ENCODE assay signal across 14 cellular contexts in the genomic region with DNA sequence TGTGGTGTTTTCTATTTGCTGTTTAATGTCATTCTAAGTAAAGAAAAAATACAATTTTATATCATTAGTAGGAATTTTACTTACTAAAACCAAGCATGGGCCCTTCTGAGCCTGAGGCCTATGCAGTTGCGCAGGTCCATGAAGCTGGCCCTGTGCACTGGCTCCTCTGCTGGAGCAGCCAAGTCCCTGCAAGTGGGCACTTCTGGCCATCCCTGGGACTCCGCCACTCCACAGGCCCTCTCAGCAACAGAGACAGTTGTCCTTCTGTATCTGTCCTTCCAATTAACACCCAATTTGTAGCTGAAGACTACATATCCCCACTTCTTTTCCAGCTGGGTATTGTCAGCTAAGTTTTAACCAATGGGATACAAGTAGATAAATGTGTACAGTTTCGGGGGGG. TPM values are rescaled to one million over a fixed set of nuclear protein-coding genes. Genes with fewer than 3 reads are reported as not detected.
DNase-seq lines count a peak whose midpoint lies in the region; ATAC-seq, FAIRE-seq and TF ChIP-seq lines count a peak whose summit lies in the region.
"Had no signal": no experiment of that assay in that cellular context is flagged by ENCODE, and none has a peak within 500 bp of the region (broad histone marks: within the 10 kb centered on the region; RNA-seq: fewer than 3 reads in every experiment).

No MANE protein-coding gene starts in this region.

- H3K4me2 ChIP-seq in K562 (ENCODE audit: insufficient read depth, low read length): no peak overlapping the region

- H3K27ac ChIP-seq in K562 (ENCODE audit: extremely low read depth, low read depth, low read length) (no peak overlapping the region), tibial nerve (no peak overlapping the region)
- H3K27ac ChIP-seq: SJCRH30 had no signal

- no peak for TF ChIP-seq RAD21 in K562 (CRISPR knock-in tag; conservative IDR thresholded peaks at IDR 0.05 in 1 of 2, IDR thresholded peaks at IDR 0.05 in 1 of 2)

- TF ChIP-seq POLR2A in K562 (conservative IDR thresholded peaks at IDR 0.05) (no peak), tibial nerve (IDR thresholded peaks at IDR 0.05) (no peak)

- no peaks in the 10 kb centered on the region for H3K36me3 ChIP-seq in K562 (ENCODE audit: control insufficient read depth, insufficient read depth, low read length)
- H3K36me3 ChIP-seq in tibial nerve: no peaks in the 10 kb centered on the region
- H3K36me3 ChIP-seq: SJCRH30 had no signal

- BruUV-seq in Calu3 (replicated peaks; lab: Mats Ljungman, UMichigan): no TSS peak
- no TSS peak for BruUV-seq in K562 (replicated peaks; lab: Mats Ljungman, UMichigan)

- no peaks in the 10 kb centered on the region for H3K36me3 Mint-ChIP-seq in Calu3 (ENCODE audit: insufficient read depth, unreplicated experiment)

- TF ChIP-seq CTCF in Calu3 (IDR thresholded peaks at IDR 0.05; ENCODE audit: unreplicated experiment) (no peak), K562 (IDR thresholded peaks at IDR 0.05 in 2 of 3, conservative IDR thresholded peaks at IDR 0.05 in 1 of 3; ENCODE audit: insufficient read depth in 2 of 3, low read depth in 1 of 3, low read length in 3 of 3) (peak in 1 of 3 experiments; percentile 17; a peak in 1 of 6 replicates), tibial nerve (IDR thresholded peaks at IDR 0.05) (no peak)

- no peaks in the 10 kb centered on the region for H3K9me1 ChIP-seq in K562 (ENCODE audit: control insufficient read depth, insufficient read depth, low read length)

- WGBS in K562 (ENCODE audit: insufficient coverage, low coverage, missing lambda C conversion rate): 94% methylated on average over 2 of the region's 3 CpGs
- 90 to 91% methylated on average over 3 of the region's 3 CpGs for WGBS in tibial nerve, 2 donors

- H3K4me1 ChIP-seq in K562 (replicated peaks in 1 of 2; ENCODE audit: control insufficient read depth in 2 of 2, insufficient read depth in 2 of 2, low read length in 2 of 2) (no peaks in the 10 kb centered on the region), tibial nerve (peaks cover 0 to 5% (median 0%) of the 10 kb centered on the region in 4 donors)

- H3K27me3 Mint-ChIP-seq in Calu3 (ENCODE audit: unreplicated experiment): no peaks in the 10 kb centered on the region

- CTCF ChIA-PET in Calu3 (lab: Charles Lee): interaction anchor here (1.0 kb wide), 1 partner anchor 88 kb away, joined by 5 read pairs; no protein-coding TSS in a partner anchor
- CTCF ChIA-PET in HEK293T (lab: Yijun Ruan, JAX): no interaction called here
- CTCF ChIA-PET in K562 (lab: Yijun Ruan, JAX; ENCODE audit: low intra/inter-chr PET ratio): no interaction called here

- H3K9me3 ChIP-seq in K562 (replicated peaks; ENCODE audit: control insufficient read depth, insufficient read depth, low read depth, low read length) (no peaks in the 10 kb centered on the region), tibial nerve (no peaks in the 10 kb centered on the region)
- H3K9me3 ChIP-seq: SJCRH30 had no signal

- intact Hi-C loops in Calu3 (cut with micrococcal nuclease; ENCODE audit: unreplicated experiment): no loop called here
- intact Hi-C loops in K562 (cut with micrococcal nuclease): loop anchor here (10.0 kb wide), 1 partner anchor 366 kb away; no protein-coding TSS in a partner anchor

- peak; percentile 80 for ATAC-seq in K562
- no peak for ATAC-seq in HG03565 (IDR thresholded peaks at IDR 0.05; ENCODE audit: unreplicated experiment)
- ATAC-seq: activated CD4-positive, CD25-positive, alpha-beta regulatory T cell treated with anti-CD3 and anti-CD28 coated beads, Interleukin-2, amount 50 U/mL, for 24 hours had no signal

- peak; percentile 37 for DNase-seq in Calu3
- peak; percentile 47 for DNase-seq in HEK293T (ENCODE audit: extremely low spot score)
- no peak for DNase-seq in K562 (ENCODE audit: extremely low read depth in 1 of 4, low spot score in 3 of 4)
- DNase-seq in iPS-NIHi7 (ENCODE audit: extremely low spot score): peak; percentile 44
- DNase-seq in inferior parietal cortex (ENCODE audit: extremely low spot score): no peak
- DNase-seq in tibial nerve (ENCODE audit: low spot score in 2 of 2): no peak
- no peak for DNase-seq in DMS79 (lab: John Stamatoyannopoulos, UW)
- DNase-seq: amygdala, dorsolateral prefrontal cortex, NCI-H1048, small intestine had no signal

- H3K4me3 ChIP-seq in K562: no peak overlapping the region
- H3K4me3 ChIP-seq in tibial nerve: no peak overlapping the region
- H3K4me3 ChIP-seq: dorsolateral prefrontal cortex, SJCRH30 had no signal

- no peaks in the 10 kb centered on the region for H4K20me1 ChIP-seq in K562 (replicated peaks; ENCODE audit: control insufficient read depth, insufficient read depth, low read length)

- no peak for FAIRE-seq in K562 (lab: Jason Lieb, UNC)
- FAIRE-seq: small intestine had no signal

- POLR2A ChIA-PET in HEK293T (lab: Yijun Ruan, JAX) (no interaction called here), K562 (lab: Yijun Ruan, JAX) (no interaction called here)

- H3K9me3 Mint-ChIP-seq in Calu3 (ENCODE audit: low read depth, unreplicated experiment): peaks cover 7% of the 10 kb centered on the region

- H3K4me1 Mint-ChIP-seq in Calu3 (ENCODE audit: low read depth, unreplicated experiment): no peaks in the 10 kb centered on the region

- no peak overlapping the region for H3K27ac Mint-ChIP-seq in Calu3 (ENCODE audit: unreplicated experiment)

- H2AFZ ChIP-seq in K562 (ENCODE audit: low read depth, low read length): no peak overlapping the region

- H3K79me2 ChIP-seq in K562 (ENCODE audit: control insufficient read depth, insufficient read depth, low read length): no peaks in the 10 kb centered on the region

- no peak overlapping the region for H3K9ac ChIP-seq in K562 (ENCODE audit: insufficient read depth in 1 of 2, low read depth in 2 of 2, low read length in 2 of 2)

- no peak overlapping the region for H3K4me3 Mint-ChIP-seq in Calu3 (ENCODE audit: low read depth, unreplicated experiment)

- in situ Hi-C loops in K562 (cut with MboI): no loop called here

- TF ChIP-seq EP300 in K562 (IDR thresholded peaks at IDR 0.05; ENCODE audit: low read length) (no peak), tibial nerve (IDR thresholded peaks at IDR 0.05) (no peak)

- peaks cover 0 to under 1% of the 10 kb centered on the region in 2 experiments; a peak in 3 of 5 replicates for H3K27me3 ChIP-seq in K562 (ENCODE audit: control insufficient read depth in 2 of 2, insufficient read depth in 2 of 2, low read length in 2 of 2)
- H3K27me3 ChIP-seq in tibial nerve: no peaks in the 10 kb centered on the region
- H3K27me3 ChIP-seq: dorsolateral prefrontal cortex, SJCRH30 had no signal

TF ChIP-seq in HEK293T, 16 proteins besides CTCF, POLR2A, EP300 and RAD21 (continues in another document):
- TF ChIP-seq ZNF384 (IDR thresholded peaks at IDR 0.05): no peak
- no peak for TF ChIP-seq HDGF (IDR thresholded peaks at IDR 0.05; ENCODE audit: borderline replicate concordance)
- TF ChIP-seq BHLHE40 (IDR thresholded peaks at IDR 0.05; ENCODE audit: borderline replicate concordance): no peak
- TF ChIP-seq ARNT (IDR thresholded peaks at IDR 0.05): no peak
- TF ChIP-seq FOXK2 (IDR thresholded peaks at IDR 0.05): no peak
- TF ChIP-seq NFRKB (IDR thresholded peaks at IDR 0.05): no peak
- TF ChIP-seq CTBP1 (IDR thresholded peaks at IDR 0.05; ENCODE audit: borderline replicate concordance): no peak
- no peak for TF ChIP-seq ELF4 (IDR thresholded peaks at IDR 0.05)
- TF ChIP-seq SP1 (IDR thresholded peaks at IDR 0.05): no peak

TF ChIP-seq in K562, 482 proteins besides CTCF, POLR2A, EP300 and RAD21 (continues in another document):
- TF ChIP-seq, protein P1, sequence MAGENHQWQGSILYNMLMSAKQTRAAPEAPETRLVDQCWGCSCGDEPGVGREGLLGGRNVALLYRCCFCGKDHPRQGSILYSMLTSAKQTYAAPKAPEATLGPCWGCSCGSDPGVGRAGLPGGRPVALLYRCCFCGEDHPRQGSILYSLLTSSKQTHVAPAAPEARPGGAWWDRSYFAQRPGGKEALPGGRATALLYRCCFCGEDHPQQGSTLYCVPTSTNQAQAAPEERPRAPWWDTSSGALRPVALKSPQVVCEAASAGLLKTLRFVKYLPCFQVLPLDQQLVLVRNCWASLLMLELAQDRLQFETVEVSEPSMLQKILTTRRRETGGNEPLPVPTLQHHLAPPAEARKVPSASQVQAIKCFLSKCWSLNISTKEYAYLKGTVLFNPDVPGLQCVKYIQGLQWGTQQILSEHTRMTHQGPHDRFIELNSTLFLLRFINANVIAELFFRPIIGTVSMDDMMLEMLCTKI (IDR thresholded peaks at IDR 0.05; ENCODE audit: partially characterized antibody): no peak

RNA-seq across cellular contexts. Expression of a gene that starts 49.9 kb away (rescaled TPM):
- 109 and 135 TPM in 2 replicates for total RNA-seq in Calu3 (2022)
- 31.7 and 76.0 TPM in 2 replicates for total RNA-seq in K562 (2011; cell fraction: chromatin; rRNA removed; ENCODE audit: low replicate concordance)
- 10.7 and 16.3 TPM in 2 replicates for total RNA-seq in K562 (2011; cell fraction: nucleolus; rRNA removed)
- 39.4 and 55.0 TPM in 2 replicates for total RNA-seq in K562 (2011; cell fraction: nucleoplasm; rRNA removed)
- 16.1 and 20.1 TPM in 2 replicates for total RNA-seq in K562 (2014; rRNA removed)
- 22.3 and 24.5 TPM in 2 replicates for total RNA-seq in K562 (2014; rRNA removed; fragmentation: Illumina TruSeq; extraction: Trizol)
- total RNA-seq in K562 (2015; rRNA removed; fragmentation: Illumina TruSeq; extraction: Trizol): 23.8 and 29.5 TPM in 2 replicates
- 13.2 and 13.8 TPM in 2 replicates for total RNA-seq in K562 (2021)
- 22.1 and 23.8 TPM in 2 replicates for polyA plus RNA-seq in K562 (2011; rRNA removed)
- polyA plus RNA-seq in K562 (2011; cell fraction: cytosol; rRNA removed): 7.5 and 12.4 TPM in 2 replicates
- 37.1 and 37.4 TPM in 2 replicates for polyA plus RNA-seq in K562 (2011; cell fraction: nucleus; rRNA removed)
- polyA plus RNA-seq in K562 (2012): 9.5 and 12.1 TPM in 2 replicates
- polyA plus RNA-seq in K562 (2014; fragmentation: Illumina TruSeq; extraction: Trizol): 19.7 and 25.1 TPM in 2 replicates
- polyA plus RNA-seq in K562 (2014; fragmentation: Nextera tagmentation; extraction: Ambion mirVana): 1 to 10 TPM; 4.2 to 4.9 TPM
- polyA plus RNA-seq in K562 (2014; rRNA removed): 15.3 and 16.6 TPM in 2 replicates
- 26.9 and 36.9 TPM in 2 replicates for polyA minus RNA-seq in K562 (2011; rRNA and poly(A)+ RNA removed)
- polyA minus RNA-seq in K562 (2011; cell fraction: cytosol; rRNA and poly(A)+ RNA removed): 6.3 and 7.3 TPM in 2 replicates
- 24.6 and 36.5 TPM in 2 replicates for polyA minus RNA-seq in K562 (2011; cell fraction: nucleus; rRNA and poly(A)+ RNA removed)
- total RNA-seq in tibial nerve: 10 to 100 TPM; 33.9 to 69.9 (median 57.8) TPM

Comparison
In these comparisons a context has a peak if more than half of its experiments do, and no peak if none do; other contexts are left out.
1. DNase-seq: peak in Calu3 (single experiment), HEK293T (single experiment) and iPS-NIHi7 (single experiment); none in K562 (0 of 4), inferior parietal cortex (single experiment), tibial nerve (0 of 2) and DMS79 (single experiment).